Comparison of ENCODE assay signal across 8 cellular contexts in the genomic region with DNA sequence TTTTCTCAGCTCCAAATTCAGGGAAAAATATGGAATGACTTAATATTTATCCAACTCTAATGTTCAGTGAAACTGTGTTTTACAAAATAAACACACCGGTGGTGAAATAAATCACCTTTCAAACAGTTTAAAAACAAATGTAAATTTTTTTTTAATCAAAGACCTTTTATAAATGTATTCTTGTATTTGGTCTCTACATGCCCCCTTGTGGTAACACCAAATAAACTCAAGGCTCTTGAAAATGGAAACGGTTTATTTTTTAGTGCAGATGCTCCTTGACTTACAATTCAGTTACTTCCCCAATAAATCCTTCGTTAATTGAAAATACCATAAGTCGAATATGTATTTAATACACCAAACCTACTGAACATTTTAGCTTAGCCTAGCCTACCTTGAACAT. TPM values are rescaled to one million over a fixed set of nuclear protein-coding genes. Genes with fewer than 3 reads are reported as not detected.
DNase-seq lines count a peak whose midpoint lies in the region; ATAC-seq and TF ChIP-seq lines count a peak whose summit lies in the region.

No MANE protein-coding gene starts in this region.

- peak overlapping the region; percentile 74 for H3K4me3 Mint-ChIP-seq in T-helper 2 cell treated with Interferon-gamma antibody and Interleukin-4, amounts not matched to agents 5 μg/mL and 100 μg/mL, for 36 hours

- H3K4me1 ChIP-seq in heart left ventricle: no peaks in the 10 kb centered on the region
- no peaks in the 10 kb centered on the region for H3K4me1 ChIP-seq in gastroesophageal sphincter
- H3K4me1 ChIP-seq in suprapubic skin: peaks cover 4% of the 10 kb centered on the region

- no peak for ATAC-seq in heart left ventricle
- no peak for ATAC-seq in left ventricle myocardium superior
- ATAC-seq in gastroesophageal sphincter: no peak
- no peak for ATAC-seq in left colon

- no peaks in the 10 kb centered on the region for H3K36me3 Mint-ChIP-seq in T-helper 2 cell treated with Interferon-gamma antibody and Interleukin-4, amounts not matched to agents 5 μg/mL and 100 μg/mL, for 36 hours (ENCODE audit: low read depth)

- no peaks in the 10 kb centered on the region for H3K27me3 Mint-ChIP-seq in T-helper 2 cell treated with Interferon-gamma antibody and Interleukin-4, amounts not matched to agents 5 μg/mL and 100 μg/mL, for 36 hours (ENCODE audit: low read depth)

- H3K4me1 Mint-ChIP-seq in T-helper 2 cell treated with Interferon-gamma antibody and Interleukin-4, amounts not matched to agents 5 μg/mL and 100 μg/mL, for 36 hours (ENCODE audit: low read depth): peaks cover 16% of the 10 kb centered on the region

- TF ChIP-seq EP300 in gastroesophageal sphincter (IDR thresholded peaks at IDR 0.05) (no peak), suprapubic skin (IDR thresholded peaks at IDR 0.05) (no peak)

- TF ChIP-seq CTCF in heart left ventricle (IDR thresholded peaks at IDR 0.05): peak; percentile 19 to 57 (median 38)
- peak in 2 of 4 experiments; percentile 22 to 54 for TF ChIP-seq CTCF in gastroesophageal sphincter (IDR thresholded peaks at IDR 0.05)
- TF ChIP-seq CTCF in suprapubic skin (IDR thresholded peaks at IDR 0.05): no peak

- no peak overlapping the region for H3K27ac Mint-ChIP-seq in T-helper 2 cell treated with Interferon-gamma antibody and Interleukin-4, amounts not matched to agents 5 μg/mL and 100 μg/mL, for 36 hours

- intact Hi-C loops in heart left ventricle (cut with DNase I): loop anchor here in 8 of 10 donors (2.0 to 10.0 kb wide), 5 partner anchors 44 to 868 kb away; no protein-coding TSS in a partner anchor
- intact Hi-C loops in left ventricle myocardium superior (cut with micrococcal nuclease): no loop called here
- intact Hi-C loops in left colon (cut with DNase I, micrococcal nuclease): no loop called here

- no peak for DNase-seq in heart left ventricle
- DNase-seq in left ventricle myocardium superior: no peak
- DNase-seq in T-helper 2 cell treated with Interferon-gamma antibody and Interleukin-4, amounts not matched to agents 5 μg/mL and 100 μg/mL, for 36 hours (ENCODE audit: low spot score): no peak
- DNase-seq in suprapubic skin (ENCODE audit: low spot score in 2 of 2): no peak
- DNase-seq in left colon: no peak
- DNase-seq in stimulated activated CD4-positive, alpha-beta T cell treated with anti-CD3 and anti-CD28 coated beads, Interleukin-4, amount 100 ng/mL, for 4 hours: no peak
- no peak for DNase-seq in nucleus accumbens (lab: John Stamatoyannopoulos, UW)

- H3K9me3 ChIP-seq in heart left ventricle (no peaks in the 10 kb centered on the region), gastroesophageal sphincter (no peaks in the 10 kb centered on the region), suprapubic skin (no peaks in the 10 kb centered on the region)

- WGBS in heart left ventricle, 4 donors: 8 to 14% (median 11%) methylated on average over 4 of the region's 4 CpGs
- WGBS in gastroesophageal sphincter (ENCODE audit: low coverage in 1 of 2), 2 donors: 3 to 7% methylated on average over 4 of the region's 4 CpGs
- 10% methylated on average over 4 of the region's 4 CpGs for WGBS in suprapubic skin

- no peaks in the 10 kb centered on the region for H3K36me3 ChIP-seq in heart left ventricle
- H3K36me3 ChIP-seq in gastroesophageal sphincter: no peaks in the 10 kb centered on the region
- H3K36me3 ChIP-seq in suprapubic skin: no peaks in the 10 kb centered on the region

- peak overlapping the region in 3 of 12 donors; percentile 24 to 67 (median 42) for H3K27ac ChIP-seq in heart left ventricle
- no peak overlapping the region for H3K27ac ChIP-seq in gastroesophageal sphincter
- H3K27ac ChIP-seq in suprapubic skin: no peak overlapping the region

- H3K9me3 Mint-ChIP-seq in T-helper 2 cell treated with Interferon-gamma antibody and Interleukin-4, amounts not matched to agents 5 μg/mL and 100 μg/mL, for 36 hours: no peaks in the 10 kb centered on the region

- peak overlapping the region in 9 of 12 donors; percentile 17 to 54 (median 42) for H3K4me3 ChIP-seq in heart left ventricle
- H3K4me3 ChIP-seq in gastroesophageal sphincter: peak overlapping the region; percentile 17 to 35
- H3K4me3 ChIP-seq in suprapubic skin: peak overlapping the region; percentile 30

- no peak for TF ChIP-seq POLR2A in heart left ventricle (IDR thresholded peaks at IDR 0.05)
- no peak for TF ChIP-seq POLR2A in gastroesophageal sphincter (IDR thresholded peaks at IDR 0.05)
- no peak for TF ChIP-seq POLR2A in suprapubic skin (IDR thresholded peaks at IDR 0.05)

- no peaks in the 10 kb centered on the region for H3K27me3 ChIP-seq in heart left ventricle
- no peaks in the 10 kb centered on the region for H3K27me3 ChIP-seq in gastroesophageal sphincter
- no peaks in the 10 kb centered on the region for H3K27me3 ChIP-seq in suprapubic skin

RNA-seq across cellular contexts. Expression of gene ITM2A, which starts 45.9 kb away (rescaled TPM):
- total RNA-seq in heart left ventricle (10 to 100 TPM; 41.5 to 83.7 (median 67.6) TPM), left ventricle myocardium superior (68.4 TPM), gastroesophageal sphincter (10 to 100 TPM; 26.5 to 67.9 (median 38.6) TPM), suprapubic skin (10 to 100 TPM; 23.4 to 45.1 (median 27.2) TPM), left colon (10 to 100 TPM; 13.7 to 26.5 TPM)
- polyA plus RNA-seq in heart left ventricle: 10 to 100 TPM; 31.0 to 51.7 TPM

Comparison
In these comparisons a context has a peak if more than half of its experiments do, and no peak if none do; other contexts are left out.
1. intact Hi-C loops: an anchor here in heart left ventricle (2.0 to 10.0 kb wide); none called in left ventricle myocardium superior and left colon.
2. CTCF ChIP-seq: peak in heart left ventricle (12 of 12); none in suprapubic skin (0 of 2).
3. Peak in every context shown above with its lines, with median percentiles within 50 percentile points of each other: H3K4me3 ChIP-seq.